34 cellular contexts compared by ENCODE assay signal in genomic region chr21:41449613-41450012, GRCh38. TPM values are rescaled to one million over a fixed set of nuclear protein-coding genes. Genes with fewer than 3 reads are reported as not detected.
"Had no signal": no experiment of that assay in that cellular context is flagged by ENCODE, and none has a peak within 500 bp of the region (broad histone marks: within the 10 kb centered on the region; RNA-seq: fewer than 3 reads in every experiment).

No MANE protein-coding gene starts in this region.

- H3K27ac ChIP-seq: cardiac muscle cell, coronary artery, Peyer's patch, SJSA1, VCaP had no signal

- DNase-seq: activated B cell treated with CpG ODN at 0.5 μM for 24 hours; activated CD4-positive, alpha-beta T cell treated with anti-CD3 and anti-CD28 coated beads for 4 hours; activated CD4-positive, alpha-beta T cell treated with anti-CD3 and anti-CD28 coated beads, Interleukin-2, amount 50 U/mL, for 4 hours; activated CD4-positive, CD25-positive, alpha-beta regulatory T cell treated with anti-CD3 and anti-CD28 coated beads, Interleukin-2, amount 50 U/mL, for 72 hours; activated CD8-positive, alpha-beta T cell treated with anti-CD3 and anti-CD28 coated beads for 36 hours; activated naive CD4-positive, alpha-beta T cell; activated naive CD4-positive, alpha-beta T cell treated with anti-CD3 and anti-CD28 coated beads, Interleukin-2, amount 50 U/mL, for 16 hours; activated T-cell treated with anti-CD3 and anti-CD28 coated beads, Interleukin-2, amount 50 U/mL, for 1 hour; activated T-cell treated with anti-CD3 and anti-CD28 coated beads, Interleukin-2, amount 50 U/mL, for 72 hours; amniotic stem cell; aorta; MM.1S; MV-4-11; NCI-H1092; NCI-H1436 treated with DMSO at 0.1 percent for 48 hours; NCI-H1694 treated with DMSO at 0.1 percent for 48 hours; NCI-H2029; NCI-H345; NCI-H524 treated with DMSO at 0.1 percent for 48 hours; NCI-H748 treated with DMSO at 0.1 percent for 48 hours; NK-92 treated with Interleukin-12 subunit alpha and Interleukin-12 subunit beta, amount 100 ng/mL, for 24 hours; PC-3; RPMI8226; SHP77 treated with DMSO at 0.1 percent for 48 hours; SK-N-SH had no signal

- H3K36me3 ChIP-seq: cardiac muscle cell, SJSA1 had no signal

- H3K9me3 ChIP-seq: Peyer's patch, SJSA1, SK-N-SH had no signal

- ATAC-seq: activated CD8-positive, alpha-beta T cell treated with anti-CD3 and anti-CD28 coated beads for 36 hours; activated T-cell treated with anti-CD3 and anti-CD28 coated beads, Interleukin-2, amount 50 U/mL, for 72 hours; activated T-helper 17 cell treated with anti-CD3 and anti-CD28 coated beads, Interleukin-2, amount 50 U/mL, for 72 hours; PC-3 had no signal

- H3K4me1 ChIP-seq: Peyer's patch, SJSA1 had no signal

- H3K4me3 ChIP-seq: cardiac muscle cell, coronary artery, Peyer's patch, SJSA1 had no signal

- H3K27me3 ChIP-seq: cardiac muscle cell, Peyer's patch, SJSA1 had no signal

RNA-seq across cellular contexts. Expression of gene MX1, which starts 23.6 kb away (rescaled TPM):
- total RNA-seq: cardiac muscle cell had no signal
- polyA plus RNA-seq: cardiac muscle cell had no signal

RNA-seq across cellular contexts. Expression of gene TMPRSS2, which starts 58.3 kb away (rescaled TPM):
- total RNA-seq: activated B cell treated with CpG ODN at 0.5 μM for 24 hours; activated CD8-positive, alpha-beta memory T cell treated with anti-CD3 and anti-CD28 coated beads for 36 hours; activated CD8-positive, alpha-beta T cell treated with anti-CD3 and anti-CD28 coated beads for 36 hours; activated T-cell treated with anti-CD3 and anti-CD28 coated beads, Interleukin-2, amount 50 U/mL, for 72 hours; activated T-helper 17 cell treated with anti-CD3 and anti-CD28 coated beads, Interleukin-2, amount 50 U/mL, for 72 hours; aorta; cardiac muscle cell; LHCN-M2; NCI-H460; SJSA1 had no signal
- polyA plus RNA-seq: cardiac muscle cell, SK-N-SH had no signal
